In the genomic region with DNA sequence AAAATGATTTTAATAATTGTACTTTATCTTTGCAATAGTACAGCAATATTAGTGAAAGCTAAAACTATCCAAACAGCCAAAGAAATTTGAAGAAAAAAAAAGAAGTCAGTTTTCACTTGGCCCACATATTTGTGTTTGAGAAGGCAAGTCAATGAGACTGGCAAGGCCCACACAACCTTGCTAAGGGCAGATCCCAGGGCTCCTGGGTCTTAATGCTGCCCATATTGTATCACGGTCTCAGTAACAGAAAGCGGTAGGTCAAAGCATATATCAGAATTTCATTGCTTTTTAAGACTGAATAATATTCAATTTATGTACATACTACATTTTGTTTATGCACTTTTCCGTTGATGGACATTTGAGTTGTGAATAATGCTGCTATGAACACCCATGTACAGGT, we compare ENCODE assay signal across 8 cellular contexts.
"Had no signal": no experiment of that assay in that cellular context is flagged by ENCODE, and none has a peak within 500 bp of the region (broad histone marks: within the 10 kb centered on the region; RNA-seq: fewer than 3 reads in every experiment).

No MANE protein-coding gene starts in this region.

- FAIRE-seq: G401.6, GM12878, GM12891, GM12892, GM18507, GM19239 had no signal

- ATAC-seq: GM12878 had no signal

- H3K4me3 ChIP-seq: GM12878 had no signal

- DNase-seq: GDM1, GF-D8 had no signal
